Comparison of ENCODE assay signal across 14 cellular contexts in the genomic region with DNA sequence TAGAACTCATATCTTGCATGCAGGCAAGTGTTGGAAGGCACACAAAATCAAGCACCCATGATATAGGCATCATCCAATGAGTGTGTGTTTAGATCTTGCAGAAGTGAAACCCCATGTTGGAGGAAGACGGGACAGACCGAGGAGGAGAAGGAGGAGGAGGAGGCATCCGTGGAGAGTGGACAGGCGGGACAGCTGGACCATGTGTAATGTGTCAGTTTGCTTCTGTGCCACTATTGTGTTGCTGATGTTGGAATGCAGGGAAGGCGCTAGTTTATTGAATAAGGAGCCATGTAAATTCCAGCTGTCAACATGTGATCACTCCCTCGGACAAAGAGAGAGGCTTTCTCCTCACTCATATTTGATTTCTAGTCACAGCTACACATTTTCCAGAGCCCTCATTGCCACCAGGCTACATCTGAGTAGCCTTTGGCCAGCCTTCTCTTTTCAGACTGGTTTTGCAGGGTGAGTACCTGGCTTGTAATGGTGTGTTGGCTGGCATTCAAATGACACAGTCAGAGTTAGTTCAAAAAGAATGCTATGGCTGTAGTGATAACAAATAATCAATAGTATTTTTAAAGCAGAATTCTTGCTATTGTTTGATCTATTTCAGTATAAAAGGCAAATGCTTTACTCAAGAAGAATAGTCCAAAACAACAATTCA.
DNase-seq lines count a peak whose midpoint lies in the region; ATAC-seq and TF ChIP-seq lines count a peak whose summit lies in the region.
"Had no signal": no experiment of that assay in that cellular context is flagged by ENCODE, and none has a peak within 500 bp of the region (broad histone marks: within the 10 kb centered on the region; RNA-seq: fewer than 3 reads in every experiment).

No MANE protein-coding gene starts in this region.

- H3K9me3 ChIP-seq in lower lobe of right lung: no peaks in the 10 kb centered on the region
- H3K9me3 ChIP-seq in skeletal muscle tissue (ENCODE audit: control insufficient read depth in 3 of 3, low read length in 3 of 3): no peaks in the 10 kb centered on the region
- H3K9me3 ChIP-seq: psoas muscle, suprapubic skin had no signal

- peak overlapping the region; percentile 64 for H3K4me3 ChIP-seq in coronary artery
- H3K4me3 ChIP-seq in lower lobe of right lung: peak overlapping the region; percentile 12
- peak overlapping the region in 1 of 3 donors; percentile 17 for H3K4me3 ChIP-seq in skeletal muscle tissue (ENCODE audit: low read length in 3 of 3)
- H3K4me3 ChIP-seq in GM23338: no peak overlapping the region
- H3K4me3 ChIP-seq: PC-9, psoas muscle, suprapubic skin had no signal

- no peaks in the 10 kb centered on the region for H3K9me2 ChIP-seq in GM23338 (ENCODE audit: insufficient read depth)

- H3K27me3 ChIP-seq in lower lobe of right lung (ENCODE audit: low read depth): no peaks in the 10 kb centered on the region
- peaks cover 6 to 14% (median 7%) of the 10 kb centered on the region in 3 donors for H3K27me3 ChIP-seq in skeletal muscle tissue (ENCODE audit: control insufficient read depth in 3 of 3, insufficient read depth in 3 of 3, low read length in 3 of 3)
- no peaks in the 10 kb centered on the region for H3K27me3 ChIP-seq in GM23338 (ENCODE audit: insufficient read depth)

- peaks cover 7% of the 10 kb centered on the region for H3K4me1 ChIP-seq in lower lobe of right lung
- H3K4me1 ChIP-seq in skeletal muscle tissue (ENCODE audit: control insufficient read depth in 3 of 3, insufficient read depth in 3 of 3, low read length in 3 of 3): peaks cover 0 to 6% (median 4%) of the 10 kb centered on the region in 3 donors
- H3K4me1 ChIP-seq in GM23338 (ENCODE audit: insufficient read depth): peaks cover 4% of the 10 kb centered on the region
- H3K4me1 ChIP-seq: psoas muscle had no signal

- DNase-seq in LHCN-M2 (ENCODE audit: low read depth): peak; percentile 15
- DNase-seq in coronary artery (ENCODE audit: low spot score): no peak
- DNase-seq in lower lobe of right lung: no peak
- DNase-seq in GM23338 (ENCODE audit: low spot score): no peak
- DNase-seq in CD1c-positive myeloid dendritic cell (ENCODE audit: extremely low spot score): no peak
- DNase-seq in glutamatergic neuron: no peak
- no peak for DNase-seq in natural killer cell treated with Interleukin-12 subunit alpha and Interleukin-12 subunit beta and Interleukin-15 and Interleukin-18, amount 100 ng/mL, for 72 hours (ENCODE audit: low spot score)
- DNase-seq: activated CD8-positive, alpha-beta T cell treated with anti-CD3 and anti-CD28 coated beads for 36 hours; NCI-H524; psoas muscle; stimulated activated CD4-positive, alpha-beta T cell treated with anti-CD3 and anti-CD28 coated beads, Interleukin-2, amount 100 ng/mL, for 24 hours had no signal

- no peak overlapping the region for H3K27ac Mint-ChIP-seq in GM23338
- H3K27ac Mint-ChIP-seq in glutamatergic neuron (ENCODE audit: unreplicated experiment): no peak overlapping the region
- H3K27ac Mint-ChIP-seq in natural killer cell treated with Interleukin-12 subunit alpha and Interleukin-12 subunit beta and Interleukin-15 and Interleukin-18, amount 100 ng/mL, for 72 hours: no peak overlapping the region
- H3K27ac Mint-ChIP-seq: activated CD8-positive, alpha-beta T cell treated with anti-CD3 and anti-CD28 coated beads for 36 hours had no signal

- H3K4me1 Mint-ChIP-seq in GM23338: peaks cover 10% of the 10 kb centered on the region
- H3K4me1 Mint-ChIP-seq in glutamatergic neuron (ENCODE audit: low read depth, unreplicated experiment): peaks cover 8% of the 10 kb centered on the region
- H3K4me1 Mint-ChIP-seq in natural killer cell treated with Interleukin-12 subunit alpha and Interleukin-12 subunit beta and Interleukin-15 and Interleukin-18, amount 100 ng/mL, for 72 hours (ENCODE audit: low read depth in 2 of 2): peaks cover 0 to 11% of the 10 kb centered on the region in 2 donors

- H3K79me2 ChIP-seq in GM23338 (replicated peaks; ENCODE audit: insufficient read depth): no peaks in the 10 kb centered on the region

- H3K36me3 Mint-ChIP-seq in GM23338 (ENCODE audit: low read depth): no peaks in the 10 kb centered on the region
- H3K36me3 Mint-ChIP-seq in glutamatergic neuron (ENCODE audit: unreplicated experiment): no peaks in the 10 kb centered on the region
- no peaks in the 10 kb centered on the region for H3K36me3 Mint-ChIP-seq in natural killer cell treated with Interleukin-12 subunit alpha and Interleukin-12 subunit beta and Interleukin-15 and Interleukin-18, amount 100 ng/mL, for 72 hours

- intact Hi-C loops in lower lobe of right lung (cut with DNase I): no loop called here

- H3K9ac ChIP-seq in skeletal muscle tissue (ENCODE audit: low read depth in 1 of 3, low read length in 3 of 3): no peak overlapping the region

- H3K36me3 ChIP-seq in lower lobe of right lung (no peaks in the 10 kb centered on the region), skeletal muscle tissue (ENCODE audit: control insufficient read depth in 3 of 3, insufficient read depth in 3 of 3, low read length in 3 of 3) (no peaks in the 10 kb centered on the region), GM23338 (ENCODE audit: insufficient read depth) (no peaks in the 10 kb centered on the region)
- H3K36me3 ChIP-seq: suprapubic skin had no signal

- H3F3A ChIP-seq in GM23338 (replicated peaks; ENCODE audit: low read depth): no peaks in the 10 kb centered on the region

- no peak overlapping the region for H2AFZ ChIP-seq in GM23338
- H2AFZ ChIP-seq: PC-9 had no signal

- H3K27ac ChIP-seq in coronary artery (peak overlapping the region; percentile 24 to 84), lower lobe of right lung (peak overlapping the region; percentile 32), skeletal muscle tissue (ENCODE audit: low read depth, low read length) (peak overlapping the region; percentile 49), GM23338 (ENCODE audit: low read depth) (no peak overlapping the region)
- H3K27ac ChIP-seq: PC-9, psoas muscle, suprapubic skin had no signal

- H3K4me3 Mint-ChIP-seq in GM23338: no peak overlapping the region
- no peak overlapping the region for H3K4me3 Mint-ChIP-seq in glutamatergic neuron (ENCODE audit: unreplicated experiment)
- no peak overlapping the region for H3K4me3 Mint-ChIP-seq in natural killer cell treated with Interleukin-12 subunit alpha and Interleukin-12 subunit beta and Interleukin-15 and Interleukin-18, amount 100 ng/mL, for 72 hours
- H3K4me3 Mint-ChIP-seq: activated CD8-positive, alpha-beta T cell treated with anti-CD3 and anti-CD28 coated beads for 36 hours had no signal

- TF ChIP-seq CTCF in coronary artery (IDR thresholded peaks at IDR 0.05) (no peak), lower lobe of right lung (IDR thresholded peaks at IDR 0.05) (no peak), GM23338 (conservative IDR thresholded peaks at IDR 0.05; ENCODE audit: low read depth in 2 of 2) (no peak), glutamatergic neuron (IDR thresholded peaks at IDR 0.05; ENCODE audit: partially characterized antibody, unreplicated experiment) (no peak)

- ATAC-seq in lower lobe of right lung (peak; percentile 36 to 62), GM23338 (no peak)
- no peak for ATAC-seq in natural killer cell treated with Interleukin-12 subunit alpha and Interleukin-12 subunit beta and Interleukin-15 and Interleukin-18, amount 100 ng/mL, for 72 hours
- ATAC-seq: activated CD8-positive, alpha-beta T cell treated with anti-CD3 and anti-CD28 coated beads for 36 hours; psoas muscle had no signal

- no peak overlapping the region for H3K4me2 ChIP-seq in GM23338
- H3K4me2 ChIP-seq: PC-9 had no signal

- peaks cover 2% of the 10 kb centered on the region for H3K27me3 Mint-ChIP-seq in GM23338 (ENCODE audit: insufficient read depth, low read depth, poor library complexity)
- peaks cover 3% of the 10 kb centered on the region for H3K27me3 Mint-ChIP-seq in glutamatergic neuron (ENCODE audit: unreplicated experiment)
- H3K27me3 Mint-ChIP-seq in natural killer cell treated with Interleukin-12 subunit alpha and Interleukin-12 subunit beta and Interleukin-15 and Interleukin-18, amount 100 ng/mL, for 72 hours: peaks cover 48 to 72% of the 10 kb centered on the region in 2 donors

- H4K20me1 ChIP-seq in GM23338 (replicated peaks; ENCODE audit: insufficient read depth): no peaks in the 10 kb centered on the region

- no peaks in the 10 kb centered on the region for H3K9me3 Mint-ChIP-seq in GM23338
- no peaks in the 10 kb centered on the region for H3K9me3 Mint-ChIP-seq in glutamatergic neuron (ENCODE audit: unreplicated experiment)
- no peaks in the 10 kb centered on the region for H3K9me3 Mint-ChIP-seq in natural killer cell treated with Interleukin-12 subunit alpha and Interleukin-12 subunit beta and Interleukin-15 and Interleukin-18, amount 100 ng/mL, for 72 hours
- H3K9me3 Mint-ChIP-seq: activated CD8-positive, alpha-beta T cell treated with anti-CD3 and anti-CD28 coated beads for 36 hours had no signal

TF ChIP-seq in GM23338, 12 proteins besides CTCF, POLR2A, EP300 and RAD21 (continues in another document):
- no peak for TF ChIP-seq EZH2 (IDR thresholded peaks at IDR 0.05; ENCODE audit: low read depth, unreplicated experiment)
- no peak for TF ChIP-seq ZNF114 (CRISPR knock-in tag; IDR thresholded peaks at IDR 0.05)
- no peak for TF ChIP-seq JUNB (IDR thresholded peaks at IDR 0.05; ENCODE audit: unreplicated experiment)
- TF ChIP-seq NANOG (IDR thresholded peaks at IDR 0.05; ENCODE audit: borderline replicate concordance): no peak
- no peak for TF ChIP-seq POLR2AphosphoS5 (IDR thresholded peaks at IDR 0.05; ENCODE audit: low read depth)
- TF ChIP-seq ZNF331 (CRISPR knock-in tag; IDR thresholded peaks at IDR 0.05; ENCODE audit: low read depth): no peak

Comparison
In these comparisons a context has a peak if more than half of its experiments do, and no peak if none do; other contexts are left out.
1. ATAC-seq: peak in lower lobe of right lung (2 of 2); none in GM23338 (single experiment) and natural killer cell treated with Interleukin-12 subunit alpha and Interleukin-12 subunit beta and Interleukin-15 and Interleukin-18, amount 100 ng/mL, for 72 hours (0 of 2).